Comparison of ENCODE assay signal across 18 cellular contexts in the genomic region with DNA sequence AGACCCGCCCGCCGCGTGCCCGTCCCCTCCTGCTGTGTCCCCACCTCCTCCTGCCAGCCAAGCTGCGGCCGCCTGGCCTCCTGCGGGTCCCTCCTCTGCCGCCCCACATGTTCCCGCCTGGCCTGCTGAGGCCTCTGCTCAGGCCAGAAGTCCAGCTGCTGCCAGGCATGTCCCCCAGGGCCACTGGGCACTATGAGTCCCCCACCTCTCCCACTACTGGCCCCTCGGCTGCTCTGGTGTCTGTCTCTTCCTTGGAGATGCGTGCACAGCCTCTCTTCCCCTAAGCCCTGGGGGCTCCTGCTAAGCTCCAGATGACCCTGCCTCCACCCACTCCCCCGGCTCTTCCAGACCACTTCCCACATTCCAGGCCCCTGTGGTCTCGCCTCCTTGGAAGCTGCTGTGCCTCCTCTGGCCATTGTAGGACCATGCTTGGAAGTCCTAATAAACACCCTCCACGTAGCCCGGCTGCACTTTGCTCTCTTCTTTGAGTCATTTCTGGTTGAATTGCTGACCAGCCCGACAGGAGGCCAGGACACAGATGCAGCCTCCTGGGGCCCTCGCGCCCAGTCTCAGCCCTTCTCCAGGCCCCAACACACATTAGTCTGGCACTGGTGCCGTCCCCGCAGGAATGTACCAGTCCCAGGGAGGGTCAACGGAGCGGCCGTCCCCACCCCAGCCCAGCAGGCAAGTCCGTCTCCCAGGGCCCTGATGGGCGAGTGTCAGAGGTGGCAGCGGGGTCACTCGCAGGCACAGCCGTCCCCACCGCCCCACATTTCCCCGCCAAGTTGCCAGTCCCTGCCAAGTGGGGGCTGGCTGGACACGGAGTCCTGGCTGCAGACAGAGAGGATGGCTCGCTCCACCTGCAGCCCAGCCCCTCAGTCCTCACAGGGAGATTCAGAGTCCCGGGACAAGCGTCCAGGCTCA. TPM values are rescaled to one million over a fixed set of nuclear protein-coding genes. Genes with fewer than 3 reads are reported as not detected.
DNase-seq lines count a peak whose midpoint lies in the region; ATAC-seq and TF ChIP-seq lines count a peak whose summit lies in the region.
"Had no signal": no experiment of that assay in that cellular context is flagged by ENCODE, and none has a peak within 500 bp of the region (broad histone marks: within the 10 kb centered on the region; RNA-seq: fewer than 3 reads in every experiment).

No MANE protein-coding gene starts in this region.

- H3F3A ChIP-seq in smooth muscle cell (ENCODE audit: low read depth), result no peaks in the 10 kb centered on the region

- H4K20me1 ChIP-seq in smooth muscle cell (ENCODE audit: low read depth), result no peaks in the 10 kb centered on the region

- H3K4me3 Mint-ChIP-seq in WTC11, result no peak overlapping the region

- H3K27ac Mint-ChIP-seq in WTC11, result peak overlapping the region; percentile 27; the same call in 1 of the 2 replicates

- peaks cover 76% of the 10 kb centered on the region for H3K4me1 Mint-ChIP-seq in WTC11

- DNase-seq in NCI-H2227 (lab: John Stamatoyannopoulos, UW; ENCODE audit: unreplicated experiment) (peak; percentile 18), NCI-H2227 treated with DMSO at 0.1 percent for 48 hours (lab: John Stamatoyannopoulos, UW) (no peak), WTC11 (ENCODE audit: low spot score) (no peak), left kidney (ENCODE audit: low read depth, low spot score) (peak; percentile 65), smooth muscle cell (lab: John Stamatoyannopoulos, UW; ENCODE audit: unreplicated experiment) (no peak), RKO (ENCODE audit: low spot score) (no peak), HuH-7.5 (ENCODE audit: low spot score) (no peak), NCI-H2171 treated with DMSO at 0.1 percent for 48 hours (lab: John Stamatoyannopoulos, UW) (no peak)
- DNase-seq: activated naive CD4-positive, alpha-beta T cell treated with anti-CD3 and anti-CD28 coated beads, Interleukin-2, amount 50 U/mL, for 16 hours; EL; NCI-H1930; NCI-H524 treated with DMSO at 0.1 percent for 48 hours; stimulated activated CD4-positive, alpha-beta T cell treated with anti-CD3 and anti-CD28 coated beads, Interleukin-12 subunit alpha, Interleukin-12 subunit beta, amount 100 ng/mL, for 4 hours had no signal

- H3K27ac ChIP-seq in smooth muscle cell (ENCODE audit: low read depth), result peak overlapping the region; percentile 35
- H3K27ac ChIP-seq: C4-2B, cardiac muscle cell, parathyroid adenoma had no signal

- no peak overlapping the region for H3K4me3 ChIP-seq in smooth muscle cell
- H3K4me3 ChIP-seq: cardiac muscle cell had no signal

- H3K36me3 ChIP-seq in smooth muscle cell (ENCODE audit: low read depth), result no peaks in the 10 kb centered on the region
- H3K36me3 ChIP-seq: cardiac muscle cell had no signal

- POLR2A ChIA-PET in WTC11 (lab: Charles Lee), result interaction anchor here (1.2 kb wide), 1 partner anchor 96 kb away, joined by 3 read pairs; no protein-coding TSS in a partner anchor

- H3K9me3 Mint-ChIP-seq in WTC11, result peaks cover 12% of the 10 kb centered on the region

- no peak for TF ChIP-seq CTCF in WTC11 (IDR thresholded peaks at IDR 0.05)
- no peak for TF ChIP-seq CTCF in smooth muscle cell (IDR thresholded peaks at IDR 0.05; ENCODE audit: borderline replicate concordance, insufficient read depth, poor library complexity, severe bottlenecking)

- no peaks in the 10 kb centered on the region for H3K79me2 ChIP-seq in smooth muscle cell (ENCODE audit: low read depth)
- H3K79me2 ChIP-seq: parathyroid adenoma had no signal

- H3K4me2 ChIP-seq in smooth muscle cell, result peak overlapping the region; percentile 34

- no peak overlapping the region for H3K9ac ChIP-seq in smooth muscle cell (ENCODE audit: low read depth)
- H3K9ac ChIP-seq: parathyroid adenoma had no signal

- H3K4me1 ChIP-seq in smooth muscle cell (ENCODE audit: low read depth), result peaks cover 14% of the 10 kb centered on the region
- H3K4me1 ChIP-seq: parathyroid adenoma had no signal

- H3K9me3 ChIP-seq in smooth muscle cell (replicated peaks; ENCODE audit: low read depth), result no peaks in the 10 kb centered on the region

- peaks cover 12% of the 10 kb centered on the region for H3K36me3 Mint-ChIP-seq in WTC11

- peak; percentile 66 for ATAC-seq in WTC11

- CTCF ChIA-PET in WTC11 (lab: Charles Lee), result interaction anchor here (0.6 to 2.2 kb wide), 5 partner anchors 8 to 441 kb away, joined by 3 to 11 read pairs (median 3); a partner anchor contains a TSS

- H3K27me3 ChIP-seq in smooth muscle cell (ENCODE audit: low read depth), result peaks cover under 1% of the 10 kb centered on the region

- no peak overlapping the region for H2AFZ ChIP-seq in smooth muscle cell (ENCODE audit: low read depth)
- H2AFZ ChIP-seq: parathyroid adenoma had no signal

- peaks cover 4% of the 10 kb centered on the region for H3K27me3 Mint-ChIP-seq in WTC11 (ENCODE audit: low read depth)

- 35% methylated on average over 26 of the region's 35 CpGs for WGBS in smooth muscle cell (ENCODE audit: low lambda C conversion rate)

TF ChIP-seq in WTC11, 78 proteins besides CTCF, POLR2A, EP300 and RAD21:
- TF ChIP-seq, protein P1, sequence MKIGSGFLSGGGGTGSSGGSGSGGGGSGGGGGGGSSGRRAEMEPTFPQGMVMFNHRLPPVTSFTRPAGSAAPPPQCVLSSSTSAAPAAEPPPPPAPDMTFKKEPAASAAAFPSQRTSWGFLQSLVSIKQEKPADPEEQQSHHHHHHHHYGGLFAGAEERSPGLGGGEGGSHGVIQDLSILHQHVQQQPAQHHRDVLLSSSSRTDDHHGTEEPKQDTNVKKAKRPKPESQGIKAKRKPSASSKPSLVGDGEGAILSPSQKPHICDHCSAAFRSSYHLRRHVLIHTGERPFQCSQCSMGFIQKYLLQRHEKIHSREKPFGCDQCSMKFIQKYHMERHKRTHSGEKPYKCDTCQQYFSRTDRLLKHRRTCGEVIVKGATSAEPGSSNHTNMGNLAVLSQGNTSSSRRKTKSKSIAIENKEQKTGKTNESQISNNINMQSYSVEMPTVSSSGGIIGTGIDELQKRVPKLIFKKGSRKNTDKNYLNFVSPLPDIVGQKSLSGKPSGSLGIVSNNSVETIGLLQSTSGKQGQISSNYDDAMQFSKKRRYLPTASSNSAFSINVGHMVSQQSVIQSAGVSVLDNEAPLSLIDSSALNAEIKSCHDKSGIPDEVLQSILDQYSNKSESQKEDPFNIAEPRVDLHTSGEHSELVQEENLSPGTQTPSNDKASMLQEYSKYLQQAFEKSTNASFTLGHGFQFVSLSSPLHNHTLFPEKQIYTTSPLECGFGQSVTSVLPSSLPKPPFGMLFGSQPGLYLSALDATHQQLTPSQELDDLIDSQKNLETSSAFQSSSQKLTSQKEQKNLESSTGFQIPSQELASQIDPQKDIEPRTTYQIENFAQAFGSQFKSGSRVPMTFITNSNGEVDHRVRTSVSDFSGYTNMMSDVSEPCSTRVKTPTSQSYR (CRISPR knock-in tag; IDR thresholded peaks at IDR 0.05), result no peak
- no peak for TF ChIP-seq ESRRA (CRISPR knock-in tag; IDR thresholded peaks at IDR 0.05; ENCODE audit: borderline replicate concordance)
- no peak for TF ChIP-seq GRHL2 (CRISPR knock-in tag; IDR thresholded peaks at IDR 0.05; ENCODE audit: insufficient replicate concordance, severe bottlenecking)
- TF ChIP-seq ZNF138 (CRISPR knock-in tag; conservative IDR thresholded peaks at IDR 0.05), result no peak
- TF ChIP-seq, protein P2, sequence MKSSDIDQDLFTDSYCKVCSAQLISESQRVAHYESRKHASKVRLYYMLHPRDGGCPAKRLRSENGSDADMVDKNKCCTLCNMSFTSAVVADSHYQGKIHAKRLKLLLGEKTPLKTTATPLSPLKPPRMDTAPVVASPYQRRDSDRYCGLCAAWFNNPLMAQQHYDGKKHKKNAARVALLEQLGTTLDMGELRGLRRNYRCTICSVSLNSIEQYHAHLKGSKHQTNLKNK (CRISPR knock-in tag; IDR thresholded peaks at IDR 0.05), result no peak
- TF ChIP-seq, protein P3, sequence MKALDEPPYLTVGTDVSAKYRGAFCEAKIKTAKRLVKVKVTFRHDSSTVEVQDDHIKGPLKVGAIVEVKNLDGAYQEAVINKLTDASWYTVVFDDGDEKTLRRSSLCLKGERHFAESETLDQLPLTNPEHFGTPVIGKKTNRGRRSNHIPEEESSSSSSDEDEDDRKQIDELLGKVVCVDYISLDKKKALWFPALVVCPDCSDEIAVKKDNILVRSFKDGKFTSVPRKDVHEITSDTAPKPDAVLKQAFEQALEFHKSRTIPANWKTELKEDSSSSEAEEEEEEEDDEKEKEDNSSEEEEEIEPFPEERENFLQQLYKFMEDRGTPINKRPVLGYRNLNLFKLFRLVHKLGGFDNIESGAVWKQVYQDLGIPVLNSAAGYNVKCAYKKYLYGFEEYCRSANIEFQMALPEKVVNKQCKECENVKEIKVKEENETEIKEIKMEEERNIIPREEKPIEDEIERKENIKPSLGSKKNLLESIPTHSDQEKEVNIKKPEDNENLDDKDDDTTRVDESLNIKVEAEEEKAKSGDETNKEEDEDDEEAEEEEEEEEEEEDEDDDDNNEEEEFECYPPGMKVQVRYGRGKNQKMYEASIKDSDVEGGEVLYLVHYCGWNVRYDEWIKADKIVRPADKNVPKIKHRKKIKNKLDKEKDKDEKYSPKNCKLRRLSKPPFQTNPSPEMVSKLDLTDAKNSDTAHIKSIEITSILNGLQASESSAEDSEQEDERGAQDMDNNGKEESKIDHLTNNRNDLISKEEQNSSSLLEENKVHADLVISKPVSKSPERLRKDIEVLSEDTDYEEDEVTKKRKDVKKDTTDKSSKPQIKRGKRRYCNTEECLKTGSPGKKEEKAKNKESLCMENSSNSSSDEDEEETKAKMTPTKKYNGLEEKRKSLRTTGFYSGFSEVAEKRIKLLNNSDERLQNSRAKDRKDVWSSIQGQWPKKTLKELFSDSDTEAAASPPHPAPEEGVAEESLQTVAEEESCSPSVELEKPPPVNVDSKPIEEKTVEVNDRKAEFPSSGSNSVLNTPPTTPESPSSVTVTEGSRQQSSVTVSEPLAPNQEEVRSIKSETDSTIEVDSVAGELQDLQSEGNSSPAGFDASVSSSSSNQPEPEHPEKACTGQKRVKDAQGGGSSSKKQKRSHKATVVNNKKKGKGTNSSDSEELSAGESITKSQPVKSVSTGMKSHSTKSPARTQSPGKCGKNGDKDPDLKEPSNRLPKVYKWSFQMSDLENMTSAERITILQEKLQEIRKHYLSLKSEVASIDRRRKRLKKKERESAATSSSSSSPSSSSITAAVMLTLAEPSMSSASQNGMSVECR (CRISPR knock-in tag; IDR thresholded peaks at IDR 0.05; ENCODE audit: borderline replicate concordance), result no peak

RNA-seq across cellular contexts. Expression of a gene that starts 1.1 kb away (rescaled TPM):
- total RNA-seq in WTC11 (2021) (not detected in 3 replicates), smooth muscle cell (not detected in 2 replicates)
- polyA plus RNA-seq in smooth muscle cell, result not detected in 2 replicates
- total RNA-seq: A172, cardiac muscle cell, frontal cortex had no signal
- polyA plus RNA-seq: cardiac muscle cell had no signal

RNA-seq across cellular contexts. Expression of a gene that starts 13.3 kb away (rescaled TPM):
- total RNA-seq in WTC11 (2021), result 2.1 to 2.9 TPM (median 2.7 TPM) in 3 replicates
- not detected in 2 replicates for total RNA-seq in smooth muscle cell
- polyA plus RNA-seq in smooth muscle cell, result 0.71 and 1.7 TPM in 2 replicates
- total RNA-seq: A172, frontal cortex had no signal

RNA-seq across cellular contexts. Expression of a gene that starts 16.1 kb away (rescaled TPM):
- 0.63 to 2.5 TPM (median 1.0 TPM) in 3 replicates for total RNA-seq in WTC11 (2021)
- not detected in 2 replicates for total RNA-seq in smooth muscle cell
- polyA plus RNA-seq in smooth muscle cell, result not detected in 2 replicates
- total RNA-seq: A172, cardiac muscle cell, frontal cortex had no signal
- polyA plus RNA-seq: cardiac muscle cell had no signal

RNA-seq across cellular contexts. Expression of a gene that starts 31.3 kb away (rescaled TPM):
- total RNA-seq in WTC11 (2021) (0.25 TPM in 1 of 3 replicates, not detected in the others), smooth muscle cell (not detected in 2 replicates)
- polyA plus RNA-seq in smooth muscle cell, result not detected in 2 replicates
- total RNA-seq: A172, cardiac muscle cell, frontal cortex had no signal
- polyA plus RNA-seq: cardiac muscle cell had no signal

RNA-seq across cellular contexts. Expression of a gene that starts 40.3 kb away (rescaled TPM):
- not detected in 3 replicates for total RNA-seq in WTC11 (2021)
- not detected in 2 replicates for total RNA-seq in smooth muscle cell
- not detected in 2 replicates for polyA plus RNA-seq in smooth muscle cell
- total RNA-seq: A172, cardiac muscle cell, frontal cortex had no signal
- polyA plus RNA-seq: cardiac muscle cell had no signal

Comparison
In these comparisons a context has a peak if more than half of its experiments do, and no peak if none do; other contexts are left out.
1. DNase-seq: peak in NCI-H2227 (single experiment) and left kidney (single experiment); none in NCI-H2227 treated with DMSO at 0.1 percent for 48 hours (single experiment), WTC11 (single experiment), smooth muscle cell (single experiment), RKO (single experiment), HuH-7.5 (single experiment) and NCI-H2171 treated with DMSO at 0.1 percent for 48 hours (single experiment).